Comparison of ENCODE assay signal across 30 cellular contexts in genomic region chr4:78726575-78726974, GRCh38.
"Had no signal": no experiment of that assay in that cellular context is flagged by ENCODE, and none has a peak within 500 bp of the region (broad histone marks: within the 10 kb centered on the region; RNA-seq: fewer than 3 reads in every experiment).

No MANE protein-coding gene starts in this region.

- H3K9me3 ChIP-seq: adrenal gland had no signal

- H3K4me1 ChIP-seq: adrenal gland had no signal

- H3K36me3 ChIP-seq: adrenal gland had no signal

- H3K4me3 ChIP-seq: adrenal gland had no signal

- H3K27ac Mint-ChIP-seq: activated CD4-positive, alpha-beta T cell treated with anti-CD3 and anti-CD28 coated beads, Interleukin-2, amount 10 ng/mL, durations not matched to agents 7 days and 5 days; activated CD8-positive, alpha-beta T cell treated with anti-CD3 and anti-CD28 coated beads, Interleukin-2, amount 10 ng/mL, durations not matched to agents 7 days and 5 days; activated naive CD4-positive, alpha-beta T cell treated with anti-CD3 and anti-CD28 coated beads for 36 hours; activated naive CD4-positive, alpha-beta T cell treated with anti-CD3 and anti-CD28 coated beads, Interleukin-2, amount 50 U/mL, for 72 hours; activated T-cell treated with anti-CD3 and anti-CD28 coated beads, Interleukin-2, amount 50 U/mL, for 24 hours; activated T-helper 2 cell treated with anti-CD3 and anti-CD28 coated beads, Interferon-gamma antibody, Interleukin-2, Interleukin-4, amounts not matched to agents 10 μg/mL and 5 μg/mL and 100 μg/mL, durations not matched to agents 14 hours and 24 hours and 36 hours; brain had no signal

- H3K27me3 Mint-ChIP-seq: activated CD4-positive, alpha-beta T cell treated with anti-CD3 and anti-CD28 coated beads, Interleukin-2, amount 10 ng/mL, durations not matched to agents 7 days and 5 days; activated T-cell treated with anti-CD3 and anti-CD28 coated beads, Interleukin-2, amount 50 U/mL, for 24 hours; brain had no signal

- H3K27me3 ChIP-seq: adrenal gland had no signal

- H3K4me3 Mint-ChIP-seq: activated CD4-positive, alpha-beta T cell treated with anti-CD3 and anti-CD28 coated beads, Interleukin-2, amount 10 ng/mL, durations not matched to agents 7 days and 5 days; activated CD8-positive, alpha-beta T cell treated with anti-CD3 and anti-CD28 coated beads, Interleukin-2, amount 10 ng/mL, durations not matched to agents 7 days and 5 days; activated naive CD4-positive, alpha-beta T cell treated with anti-CD3 and anti-CD28 coated beads for 36 hours; activated T-cell treated with anti-CD3 and anti-CD28 coated beads, Interleukin-2, amount 50 U/mL, for 24 hours; brain had no signal

- H3K27ac ChIP-seq: adrenal gland, VCaP had no signal

- H3K9me3 Mint-ChIP-seq: activated CD4-positive, alpha-beta T cell treated with anti-CD3 and anti-CD28 coated beads, Interleukin-2, amount 10 ng/mL, durations not matched to agents 7 days and 5 days; activated naive CD4-positive, alpha-beta T cell treated with anti-CD3 and anti-CD28 coated beads for 36 hours; activated naive CD4-positive, alpha-beta T cell treated with anti-CD3 and anti-CD28 coated beads, Interleukin-2, amount 50 U/mL, for 72 hours; activated T-cell treated with anti-CD3 and anti-CD28 coated beads, Interleukin-2, amount 50 U/mL, for 24 hours; activated T-helper 2 cell treated with anti-CD3 and anti-CD28 coated beads, Interferon-gamma antibody, Interleukin-2, Interleukin-4, amounts not matched to agents 10 μg/mL and 5 μg/mL and 100 μg/mL, durations not matched to agents 14 hours and 24 hours and 36 hours; brain had no signal

- ATAC-seq: activated CD8-positive, alpha-beta T cell treated with anti-CD3 and anti-CD28 coated beads, Interleukin-2, amount 10 ng/mL, durations not matched to agents 7 days and 5 days; activated naive CD4-positive, alpha-beta T cell treated with anti-CD3 and anti-CD28 coated beads, Interleukin-2, amount 50 U/mL, for 72 hours had no signal

- DNase-seq: activated CD4-positive, alpha-beta T cell treated with anti-CD3 and anti-CD28 coated beads, Interleukin-2, amount 10 ng/mL, durations not matched to agents 7 days and 5 days; activated CD4-positive, alpha-beta T cell treated with anti-CD3 and anti-CD28 coated beads, Interleukin-2, amount 50 U/mL, for 48 hours; activated CD4-positive, CD25-positive, alpha-beta regulatory T cell; activated CD8-positive, alpha-beta T cell treated with anti-CD3 and anti-CD28 coated beads, Interleukin-2, amount 10 ng/mL, durations not matched to agents 7 days and 5 days; activated gamma-delta T cell; activated naive CD4-positive, alpha-beta T cell treated with anti-CD3 and anti-CD28 coated beads for 36 hours; activated T-cell treated with anti-CD3 and anti-CD28 coated beads, Interleukin-2, amount 50 U/mL, for 24 hours; adrenal gland; anterior cingulate cortex; caudate nucleus; cerebellar nuclear complex; Karpas-422; NCI-H1105; NCI-H1436; NCI-H1694; NCI-H1930; NCI-H2081 treated with DMSO at 0.1 percent for 48 hours; NCI-H345; NCI-H526; NCI-H748 treated with DMSO at 0.1 percent for 48 hours; NK-92 treated with Interleukin-12 subunit alpha and Interleukin-12 subunit beta, amount 100 ng/mL, for 24 hours; Right ventricle myocardium superior; SW 1271; T-helper 1 cell; T-helper 2 cell; T-helper 9 cell had no signal
